1 cellular context compared by ENCODE assay signal in the genomic region with DNA sequence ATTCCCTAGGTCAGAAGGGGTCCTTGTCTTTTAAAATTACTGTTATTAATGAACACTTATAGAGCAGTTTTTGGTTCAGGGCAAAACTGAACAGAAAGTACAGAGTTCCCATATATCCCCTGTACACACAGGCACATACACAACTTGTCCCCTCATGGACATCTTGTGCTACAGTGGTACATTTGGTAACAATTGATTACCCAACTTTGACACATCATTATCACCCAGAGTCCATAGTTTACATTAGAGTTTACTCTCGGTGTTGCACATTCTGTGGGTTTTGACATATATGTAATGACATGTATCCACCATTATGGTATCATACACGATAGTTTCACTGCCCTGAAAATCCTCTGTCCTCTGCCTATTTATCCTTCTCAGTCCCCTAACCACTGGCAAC.
TF ChIP-seq lines count a peak whose summit lies in the region.

No MANE protein-coding gene starts in this region.

TF ChIP-seq in HCT116, 20 proteins besides CTCF, POLR2A, EP300 and RAD21 (continued from another document):
- TF ChIP-seq, protein P1, sequence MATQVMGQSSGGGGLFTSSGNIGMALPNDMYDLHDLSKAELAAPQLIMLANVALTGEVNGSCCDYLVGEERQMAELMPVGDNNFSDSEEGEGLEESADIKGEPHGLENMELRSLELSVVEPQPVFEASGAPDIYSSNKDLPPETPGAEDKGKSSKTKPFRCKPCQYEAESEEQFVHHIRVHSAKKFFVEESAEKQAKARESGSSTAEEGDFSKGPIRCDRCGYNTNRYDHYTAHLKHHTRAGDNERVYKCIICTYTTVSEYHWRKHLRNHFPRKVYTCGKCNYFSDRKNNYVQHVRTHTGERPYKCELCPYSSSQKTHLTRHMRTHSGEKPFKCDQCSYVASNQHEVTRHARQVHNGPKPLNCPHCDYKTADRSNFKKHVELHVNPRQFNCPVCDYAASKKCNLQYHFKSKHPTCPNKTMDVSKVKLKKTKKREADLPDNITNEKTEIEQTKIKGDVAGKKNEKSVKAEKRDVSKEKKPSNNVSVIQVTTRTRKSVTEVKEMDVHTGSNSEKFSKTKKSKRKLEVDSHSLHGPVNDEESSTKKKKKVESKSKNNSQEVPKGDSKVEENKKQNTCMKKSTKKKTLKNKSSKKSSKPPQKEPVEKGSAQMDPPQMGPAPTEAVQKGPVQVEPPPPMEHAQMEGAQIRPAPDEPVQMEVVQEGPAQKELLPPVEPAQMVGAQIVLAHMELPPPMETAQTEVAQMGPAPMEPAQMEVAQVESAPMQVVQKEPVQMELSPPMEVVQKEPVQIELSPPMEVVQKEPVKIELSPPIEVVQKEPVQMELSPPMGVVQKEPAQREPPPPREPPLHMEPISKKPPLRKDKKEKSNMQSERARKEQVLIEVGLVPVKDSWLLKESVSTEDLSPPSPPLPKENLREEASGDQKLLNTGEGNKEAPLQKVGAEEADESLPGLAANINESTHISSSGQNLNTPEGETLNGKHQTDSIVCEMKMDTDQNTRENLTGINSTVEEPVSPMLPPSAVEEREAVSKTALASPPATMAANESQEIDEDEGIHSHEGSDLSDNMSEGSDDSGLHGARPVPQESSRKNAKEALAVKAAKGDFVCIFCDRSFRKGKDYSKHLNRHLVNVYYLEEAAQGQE (IDR thresholded peaks at IDR 0.05; ENCODE audit: low read depth) = no peak
- TF ChIP-seq SIN3A (IDR thresholded peaks at IDR 0.05; ENCODE audit: low read depth) (no peak), CEBPB (IDR thresholded peaks at IDR 0.05; ENCODE audit: low read depth) (no peak), EZH2phosphoT487 (IDR thresholded peaks at IDR 0.05; ENCODE audit: borderline replicate concordance) (no peak), ZFX (IDR thresholded peaks at IDR 0.05) (no peak), ZNF274 (IDR thresholded peaks at IDR 0.05; ENCODE audit: low read depth, low read length) (no peak), ELF1 (IDR thresholded peaks at IDR 0.05; ENCODE audit: borderline replicate concordance, low read depth) (no peak), POLR2AphosphoS5 (IDR thresholded peaks at IDR 0.05; ENCODE audit: low read depth, low read length) (no peak), TCF7L2 (IDR thresholded peaks at IDR 0.05; ENCODE audit: borderline replicate concordance, extremely low read depth, insufficient read depth, insufficient read length) (no peak), EZH2 (IDR thresholded peaks at IDR 0.05) (no peak), FOSL1 (IDR thresholded peaks at IDR 0.05; ENCODE audit: low read depth) (no peak), SRF (IDR thresholded peaks at IDR 0.05; ENCODE audit: low read depth) (no peak)
- TF ChIP-seq, protein P2, sequence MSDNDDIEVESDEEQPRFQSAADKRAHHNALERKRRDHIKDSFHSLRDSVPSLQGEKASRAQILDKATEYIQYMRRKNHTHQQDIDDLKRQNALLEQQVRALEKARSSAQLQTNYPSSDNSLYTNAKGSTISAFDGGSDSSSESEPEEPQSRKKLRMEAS (IDR thresholded peaks at IDR 0.05) = no peak
